In the genomic region with DNA sequence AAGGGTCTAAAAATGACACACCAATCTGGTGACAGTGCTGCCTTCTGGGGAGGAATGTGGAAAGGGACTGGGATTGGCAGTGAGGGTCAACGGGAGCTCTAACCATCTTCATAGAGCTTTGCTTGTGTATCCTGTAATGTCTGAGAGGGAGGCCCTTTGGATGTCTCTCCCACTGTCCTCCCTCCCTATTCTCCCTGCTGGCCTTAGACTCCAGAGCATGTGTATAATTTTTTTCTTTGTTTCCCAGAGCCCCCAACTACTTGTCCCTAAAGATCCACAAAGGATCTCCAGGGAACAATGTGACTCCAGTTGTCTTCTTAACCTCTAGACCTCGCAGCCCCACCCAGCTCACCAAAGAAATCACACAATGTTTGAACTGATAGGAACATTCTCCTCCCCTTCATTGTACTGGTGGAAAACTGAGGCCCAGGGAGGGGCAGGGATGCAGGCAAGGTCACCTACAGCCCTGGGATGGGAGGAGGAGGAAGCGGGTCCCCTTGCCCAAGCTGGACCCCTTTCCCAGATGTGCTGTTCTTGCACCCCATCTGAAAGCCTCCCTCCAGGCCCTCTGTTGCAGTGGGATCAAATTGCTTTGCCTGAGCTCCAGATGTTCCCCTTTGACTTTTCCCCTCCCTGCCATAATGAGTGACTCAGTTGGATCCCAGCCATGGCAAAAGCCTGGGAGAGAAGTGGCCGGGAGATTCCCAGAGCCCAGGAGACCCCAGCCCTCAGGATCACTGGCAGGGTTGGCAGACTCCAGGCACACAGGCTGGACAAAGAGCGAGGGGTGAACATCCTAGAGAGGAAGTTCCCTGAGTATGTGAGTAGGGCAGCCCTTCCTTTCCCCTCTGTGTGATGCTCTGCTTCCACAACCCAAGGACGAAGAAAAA, we compare ENCODE assay signal across 13 cellular contexts. TPM values are rescaled to one million over a fixed set of nuclear protein-coding genes. Genes with fewer than 3 reads are reported as not detected.
DNase-seq lines count a peak whose midpoint lies in the region; ATAC-seq, FAIRE-seq and TF ChIP-seq lines count a peak whose summit lies in the region.
"Had no signal": no experiment of that assay in that cellular context is flagged by ENCODE, and none has a peak within 500 bp of the region (broad histone marks: within the 10 kb centered on the region; RNA-seq: fewer than 3 reads in every experiment).

No MANE protein-coding gene starts in this region.

- no peaks in the 10 kb centered on the region for H3K9me3 Mint-ChIP-seq in stimulated activated effector memory CD8-positive, alpha-beta T cell treated with anti-CD3 and anti-CD28 coated beads, Interleukin-12 subunit alpha, Interleukin-12 subunit beta, amount 100 ng/mL, for 72 hours
- H3K9me3 Mint-ChIP-seq in T-cell = no peaks in the 10 kb centered on the region
- H3K9me3 Mint-ChIP-seq: H9 had no signal

- no peaks in the 10 kb centered on the region for H4K20me1 ChIP-seq in GM12878 (ENCODE audit: control insufficient read depth, insufficient read depth)

- no peak overlapping the region for H3K4me2 ChIP-seq in GM12878 (ENCODE audit: control insufficient read depth, insufficient read depth)
- H3K4me2 ChIP-seq: PC-9 had no signal

- H3K4me1 ChIP-seq in GM12878 (ENCODE audit: control insufficient read depth, insufficient read depth, low read length) (peaks cover 38% of the 10 kb centered on the region), right atrium auricular region (peaks cover 0 to 74% of the 10 kb centered on the region in 2 donors)

- SMC1A ChIA-PET in GM12878 (lab: Charles Lee; ENCODE audit: uncharacterized antibody, unreplicated experiment) = interaction anchor here (0.9 to 12.1 kb wide), 7 partner anchors 8 to 214 kb away, joined by 3 to 256 read pairs (median 3); partner anchors contain the start of gene G3BP1

- no peak for ATAC-seq in GM12878
- ATAC-seq in stimulated activated effector memory CD8-positive, alpha-beta T cell treated with anti-CD3 and anti-CD28 coated beads, Interleukin-12 subunit alpha, Interleukin-12 subunit beta, amount 100 ng/mL, for 72 hours = no peak
- ATAC-seq in T-cell (replicated peaks in 1 of 4) = no peak
- ATAC-seq in T-helper 17 cell = no peak

- H3K9ac ChIP-seq in GM12878 (ENCODE audit: control insufficient read depth, insufficient read depth, low read length) = no peak overlapping the region

- H3K27ac Mint-ChIP-seq in stimulated activated effector memory CD8-positive, alpha-beta T cell treated with anti-CD3 and anti-CD28 coated beads, Interleukin-12 subunit alpha, Interleukin-12 subunit beta, amount 100 ng/mL, for 72 hours = peak overlapping the region; percentile 6
- H3K27ac Mint-ChIP-seq in T-cell = no peak overlapping the region
- no peak overlapping the region for H3K27ac Mint-ChIP-seq in T-helper 17 cell
- H3K27ac Mint-ChIP-seq: H9 had no signal

- FAIRE-seq in GM12878 (lab: Jason Lieb, UNC) = no peak

- POLR2A ChIA-PET in GM12878 (lab: Charles Lee) = interaction anchor here (0.6 to 1.9 kb wide), 2 partner anchors 9 to 55 kb away, joined by 3 to 5 read pairs; no protein-coding TSS in a partner anchor
- POLR2A ChIA-PET in T-cell (lab: Charles Lee) = no interaction called here

- peak; percentile 73 for DNase-seq in ELR (ENCODE audit: low read depth)
- DNase-seq in GM12878 (ENCODE audit: low read depth, low spot score) = no peak
- no peak for DNase-seq in right atrium auricular region (ENCODE audit: low spot score)
- no peak for DNase-seq in stimulated activated effector memory CD8-positive, alpha-beta T cell treated with anti-CD3 and anti-CD28 coated beads, Interleukin-12 subunit alpha, Interleukin-12 subunit beta, amount 100 ng/mL, for 72 hours (ENCODE audit: low spot score in 2 of 2)
- no peak for DNase-seq in SW480 (ENCODE audit: low spot score)
- no peak for DNase-seq in T-cell
- DNase-seq in DMS79 (lab: John Stamatoyannopoulos, UW) = no peak
- no peak for DNase-seq in T-helper 17 cell
- DNase-seq: activated CD4-positive, alpha-beta T cell treated with anti-CD3 and anti-CD28 coated beads, Interleukin-2, amount 50 U/mL, for 4 hours; H9; hippocampal formation; NCI-H1930; PC-9 had no signal

- no peak overlapping the region for H3K4me3 Mint-ChIP-seq in stimulated activated effector memory CD8-positive, alpha-beta T cell treated with anti-CD3 and anti-CD28 coated beads, Interleukin-12 subunit alpha, Interleukin-12 subunit beta, amount 100 ng/mL, for 72 hours
- H3K4me3 Mint-ChIP-seq in T-cell (no peak overlapping the region), T-helper 17 cell (no peak overlapping the region)
- H3K4me3 Mint-ChIP-seq: H9 had no signal

- H3K27me3 Mint-ChIP-seq in T-cell (peaks cover 0 to 2% of the 10 kb centered on the region in 2 donors), T-helper 17 cell (peaks cover 18% of the 10 kb centered on the region)

- H3K79me2 ChIP-seq in GM12878 (ENCODE audit: control insufficient read depth, insufficient read depth, low read length) = no peaks in the 10 kb centered on the region

- CTCF ChIA-PET in GM12878 (lab: Yijun Ruan, JAX) (interaction anchor here (0.6 to 6.2 kb wide), 8 partner anchors 8 to 106 kb away, joined by 3 to 165 read pairs (median 5); partner anchors contain the start of gene G3BP1), T-cell (lab: Charles Lee) (no interaction called here)

- no peaks in the 10 kb centered on the region for H3K9me3 ChIP-seq in GM12878 (replicated peaks; ENCODE audit: control insufficient read depth, insufficient read depth, low read length)
- H3K9me3 ChIP-seq in right atrium auricular region = no peaks in the 10 kb centered on the region
- H3K9me3 ChIP-seq in T-helper 17 cell (ENCODE audit: control insufficient read depth, low read length, poor library complexity, severe bottlenecking) = no peaks in the 10 kb centered on the region

- TF ChIP-seq EP300 in GM12878 (IDR thresholded peaks at IDR 0.05; ENCODE audit: borderline replicate concordance in 1 of 2, control insufficient read depth in 1 of 2, low read depth in 2 of 2, low read length in 2 of 2) = no peak

- no TSS peak for BruUV-seq in GM12878 (replicated peaks; lab: Mats Ljungman, UMichigan)

- peaks cover 20% of the 10 kb centered on the region for H3K4me1 Mint-ChIP-seq in stimulated activated effector memory CD8-positive, alpha-beta T cell treated with anti-CD3 and anti-CD28 coated beads, Interleukin-12 subunit alpha, Interleukin-12 subunit beta, amount 100 ng/mL, for 72 hours
- H3K4me1 Mint-ChIP-seq in T-cell (peaks cover 6 to 13% (median 11%) of the 10 kb centered on the region in 3 donors), T-helper 17 cell (peaks cover 9% of the 10 kb centered on the region)

- H2AFZ ChIP-seq in GM12878 (ENCODE audit: control insufficient read depth, low read depth, low read length) = no peak overlapping the region
- H2AFZ ChIP-seq: PC-9 had no signal

- H3K36me3 Mint-ChIP-seq in stimulated activated effector memory CD8-positive, alpha-beta T cell treated with anti-CD3 and anti-CD28 coated beads, Interleukin-12 subunit alpha, Interleukin-12 subunit beta, amount 100 ng/mL, for 72 hours = no peaks in the 10 kb centered on the region
- no peaks in the 10 kb centered on the region for H3K36me3 Mint-ChIP-seq in T-cell
- no peaks in the 10 kb centered on the region for H3K36me3 Mint-ChIP-seq in T-helper 17 cell (ENCODE audit: low read depth)

- WGBS in GM12878 (ENCODE audit: insufficient coverage, insufficient replicate concordance, low lambda C conversion rate, missing lambda C conversion rate) = 90% methylated on average over 6 of the region's 6 CpGs

- intact Hi-C loops in GM12878 (cut with micrococcal nuclease; ENCODE audit: unreplicated experiment) = loop anchor here (5.0 kb wide), 1 partner anchor 37 kb away; no protein-coding TSS in a partner anchor

- H3K27me3 ChIP-seq in GM12878 (replicated peaks in 1 of 2; ENCODE audit: control insufficient read depth in 2 of 2, insufficient read depth in 2 of 2, low read length in 1 of 2) = no peaks in the 10 kb centered on the region
- no peaks in the 10 kb centered on the region for H3K27me3 ChIP-seq in right atrium auricular region

- TF ChIP-seq CTCF in GM12878 (IDR thresholded peaks at IDR 0.05 in 2 of 3, conservative IDR thresholded peaks at IDR 0.05 in 1 of 3; ENCODE audit: control insufficient read depth in 2 of 3, extremely low read depth in 1 of 3, insufficient read depth in 1 of 3, low read depth in 3 of 3, low read length in 3 of 3) (no peak), right atrium auricular region (IDR thresholded peaks at IDR 0.05) (no peak)

- no peak for TF ChIP-seq POLR2A in GM12878 (IDR thresholded peaks at IDR 0.05; ENCODE audit: low read depth, low read length)

- RAD21 ChIA-PET in GM12878 (lab: Charles Lee; ENCODE audit: unreplicated experiment) = interaction anchor here (0.5 to 8.0 kb wide), 7 partner anchors 46 to 106 kb away, joined by 3 to 74 read pairs (median 3); partner anchors contain the start of gene G3BP1

- in situ Hi-C loops in GM12878 (cut with MboI) = loop anchor here (5.0 kb wide), 1 partner anchor 77 kb away; no protein-coding TSS in a partner anchor

- peaks cover 0 to 9% of the 10 kb centered on the region in 2 experiments; a peak in 1 of 4 replicates for H3K36me3 ChIP-seq in GM12878 (ENCODE audit: control insufficient read depth in 2 of 2, insufficient read depth in 2 of 2, low read length in 1 of 2)
- H3K36me3 ChIP-seq in right atrium auricular region = peaks cover 71% of the 10 kb centered on the region

- H3K27ac ChIP-seq in GM12878 (ENCODE audit: control insufficient read depth, insufficient read depth) = peak overlapping the region; percentile 96
- H3K27ac ChIP-seq in right atrium auricular region = peak overlapping the region; percentile 80 to 90
- H3K27ac ChIP-seq: PC-9 had no signal

- no peak overlapping the region for H3K4me3 ChIP-seq in GM12878
- H3K4me3 ChIP-seq in right atrium auricular region = no peak overlapping the region
- H3K4me3 ChIP-seq: PC-9 had no signal

- TF ChIP-seq RAD21 in GM12878 (IDR thresholded peaks at IDR 0.05; ENCODE audit: insufficient read depth, low read depth, low read length) = no peak

RNA-seq across cellular contexts. Expression of gene SPARC, which starts 21.8 kb away (rescaled TPM):
- 4.7 and 7.5 TPM in 2 replicates for total RNA-seq in GM12878 (2013; cell fraction: nucleolus; rRNA removed)
- 49.3 and 52.9 TPM in 2 replicates for total RNA-seq in GM12878 (2014; rRNA removed)
- total RNA-seq in GM12878 (2014; rRNA removed; fragmentation: Illumina TruSeq; extraction: Trizol) = 40.7 and 41.6 TPM in 2 replicates
- total RNA-seq in GM12878 (2021) = 81.7 and 89.7 TPM in 2 replicates
- polyA plus RNA-seq in GM12878 (2011; ENCODE audit: low read depth) = 16.9 TPM
- polyA plus RNA-seq in GM12878 (2011; rRNA removed) = 21.3 and 29.6 TPM in 2 replicates
- 27.5 and 37.0 TPM in 2 replicates for polyA plus RNA-seq in GM12878 (2011; cell fraction: cytosol; rRNA removed)
- polyA plus RNA-seq in GM12878 (2011; cell fraction: nucleus; rRNA removed) = 26.6 and 29.9 TPM in 2 replicates
- polyA plus RNA-seq in GM12878 (2012) = 34.9 and 54.3 TPM in 2 replicates
- 49.9 and 70.3 TPM in 2 replicates for polyA plus RNA-seq in GM12878 (2014; fragmentation: Illumina TruSeq; extraction: Trizol)
- polyA plus RNA-seq in GM12878 (2014; fragmentation: Nextera tagmentation; extraction: Ambion mirVana) = 10 to 100 TPM; 42.9 to 62.5 TPM
- polyA plus RNA-seq in GM12878 (2014; rRNA removed) = 51.5 and 62.0 TPM in 2 replicates
- 100 to 1,000 TPM; 141 to 154 TPM for polyA plus RNA-seq in GM12878 (2016; fragmentation: Nextera tagmentation; extraction: Ambion mirVana)
- 16.0 and 23.7 TPM in 2 replicates for polyA minus RNA-seq in GM12878 (2011; rRNA and poly(A)+ RNA removed)
- polyA minus RNA-seq in GM12878 (2011; cell fraction: cytosol; rRNA and poly(A)+ RNA removed) = 6.7 and 10.8 TPM in 2 replicates
- 1.9 and 3.7 TPM in 2 replicates for polyA minus RNA-seq in GM12878 (2011; cell fraction: nucleus; rRNA and poly(A)+ RNA removed)
- 100 to 1,000 TPM; 292 to 567 TPM for total RNA-seq in right atrium auricular region
- total RNA-seq in T-cell = 1 to 10 TPM in 4 of 5 donors, not detected in 1; 4.1 to 8.6 (median 5.2) TPM
- total RNA-seq in T-helper 17 cell = 100 to 1,000 TPM in 1 of 2 donors, 10 to 100 TPM in 1; 12.5 to 494 TPM
